In genomic region chr11:47980093-47980906, GRCh38 we compare ENCODE assay signal across 8 cellular contexts. TPM values are rescaled to one million over a fixed set of nuclear protein-coding genes. Genes with fewer than 3 reads are reported as not detected.
A peak's percentile ranks its signal among the peaks of the same experiment; 100 is the strongest.
DNase-seq lines count a peak whose midpoint lies in the region; TF ChIP-seq lines count a peak whose summit lies in the region.

PTPRJ (plus strand) TSS chr11:47980559; CDS start chr11:47980913, 354 bp downstream.

- TF ChIP-seq CTCF in GM10266 (IDR thresholded peaks at IDR 0.05; ENCODE audit: control insufficient read depth, insufficient read depth, low read depth, missing control alignments) (no peak), lower leg skin (IDR thresholded peaks at IDR 0.05) (no peak)

- DNase-seq in GM10266 (ENCODE audit: extremely low spot score) (peak; percentile 84), HCEC 1CT (peak; percentile 18), NCI-H1105 (lab: John Stamatoyannopoulos, UW) (peak; percentile 42), ecto neural progenitor cell (ENCODE audit: low spot score) (peak; percentile 85), lower leg skin (ENCODE audit: low spot score in 2 of 2) (peak in 1 of 2 donors; percentile 88), GOT3 (lab: John Stamatoyannopoulos, UW) (no peak)
- peak; percentile 55 to 60 for DNase-seq in activated CD4-positive, alpha-beta T cell treated with anti-CD3 and anti-CD28 coated beads, Interleukin-2, amount 50 U/mL, for 48 hours
- DNase-seq in stimulated activated CD4-positive, alpha-beta T cell treated with anti-CD3 and anti-CD28 coated beads, TNF-alpha, amount 100 ng/mL, for 4 hours (ENCODE audit: low read depth in 3 of 3) = peak; percentile 27 to 53 (median 28)

- intact Hi-C loops in lower leg skin (cut with DNase I; ENCODE audit: low total_unique reads) = no loop called here

- no peak for TF ChIP-seq POLR2A in lower leg skin (IDR thresholded peaks at IDR 0.05)

- peak within 1 kb of the TSS; percentile 38 for H3K4me3 ChIP-seq in lower leg skin (ENCODE audit: low read depth, poor library complexity, severe bottlenecking)

- WGBS in lower leg skin, 2 donors = 2 to 11% methylated on average over 14 to 41 of the region's 110 CpGs

RNA-seq across cellular contexts. Expression of gene PTPRJ, which starts in this region (rescaled TPM):
- 10 to 100 TPM in 2 of 4 donors, 1 to 10 TPM in 2; 4.2 to 26.2 (median 9.2) TPM for total RNA-seq in lower leg skin
